ENCODE assay signal across 8 cellular contexts in the genomic region with DNA sequence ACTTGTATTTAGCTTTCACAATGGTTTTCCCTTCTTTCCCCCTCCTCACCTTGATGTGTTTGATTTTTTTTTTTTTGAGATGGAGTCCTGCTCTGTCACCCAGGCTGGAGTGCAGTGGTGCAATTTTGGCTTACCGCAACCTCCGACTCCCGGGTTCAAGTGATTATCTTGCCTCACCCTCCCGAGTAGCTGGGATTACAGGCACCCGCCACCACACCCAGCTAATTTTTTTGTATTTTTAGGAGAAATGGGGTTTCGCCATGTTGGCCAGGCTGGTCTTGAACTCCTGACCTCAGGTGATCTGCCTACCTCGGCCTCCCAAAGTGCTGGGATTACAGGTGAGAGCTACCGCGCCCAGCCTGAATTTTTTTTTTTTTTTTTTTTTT. TPM values are rescaled to one million over a fixed set of nuclear protein-coding genes. Genes with fewer than 3 reads are reported as not detected.
A peak's percentile ranks its signal among the peaks of the same experiment; 100 is the strongest.
DNase-seq lines count a peak whose midpoint lies in the region; ATAC-seq, FAIRE-seq and TF ChIP-seq lines count a peak whose summit lies in the region.
"Not testable (repeated sequence)": the region's sequence is repeated elsewhere in the genome, so short reads cannot be mapped to it uniquely, and the experiment has no call there.

No MANE protein-coding gene starts in this region.

- H3K4me1 ChIP-seq in HEK293 (ENCODE audit: control insufficient read depth, insufficient read depth, low read length): peaks cover 21% of the 10 kb centered on the region; the same call in 1 of the 2 replicates
- not testable (repeated sequence) for H3K4me1 ChIP-seq in colonic mucosa
- peaks cover 99% of the 10 kb centered on the region for H3K4me1 ChIP-seq in HepG2 (ENCODE audit: insufficient read depth, low read length)
- H3K4me1 ChIP-seq in mucosa of stomach (ENCODE audit: control insufficient read depth, insufficient read depth, low read length): peaks cover 34% of the 10 kb centered on the region
- H3K4me1 ChIP-seq in osteoblast (ENCODE audit: insufficient read depth, low read length): peaks cover 20% of the 10 kb centered on the region
- peaks cover 44 to 85% (median 63%) of the 10 kb centered on the region in 4 donors for H3K4me1 ChIP-seq in stomach

- not testable (repeated sequence) for H3K9me3 ChIP-seq in HEK293 (ENCODE audit: control insufficient read depth, insufficient read depth, low read depth, low read length); colonic mucosa; HepG2 (ENCODE audit: low read length); mucosa of stomach (ENCODE audit: control insufficient read depth, low read length); osteoblast (ENCODE audit: low read depth, low read length); stomach

- not testable (repeated sequence) for TF ChIP-seq POLR2A in HepG2 (IDR thresholded peaks at IDR 0.05; ENCODE audit: insufficient read depth in 1 of 2, low read depth in 2 of 2, low read length in 2 of 2); stomach (IDR thresholded peaks at IDR 0.05)

- H3K79me2 ChIP-seq in HepG2 (ENCODE audit: insufficient read depth, low read length): peaks cover 99% of the 10 kb centered on the region
- peaks cover 89% of the 10 kb centered on the region for H3K79me2 ChIP-seq in osteoblast (ENCODE audit: insufficient read depth, low read length)

- CTCF ChIA-PET in HEK293 (lab: Yijun Ruan, JAX): interaction anchor here (1.0 to 1.1 kb wide), 2 partner anchors 90 to 387 kb away, joined by 3 read pairs; no protein-coding TSS in a partner anchor
- CTCF ChIA-PET in HepG2 (lab: Yijun Ruan, JAX; ENCODE audit: low intra/inter-chr PET ratio, low total read pairs): not testable (repeated sequence)

- WGBS in HepG2 (ENCODE audit: low lambda C conversion rate): 27% methylated on average over 9 of the region's 9 CpGs
- 30 to 67% (median 53%) methylated on average over 9 of the region's 9 CpGs for WGBS in stomach, 5 donors

- not testable (repeated sequence) for ATAC-seq in HepG2

- H3K27ac ChIP-seq in 22Rv1 (peak overlapping the region; percentile 39; the same call in 1 of the 2 replicates), VCaP (peak overlapping the region; percentile 63), colonic mucosa (peak overlapping the region; percentile 15), HepG2 (ENCODE audit: extremely low read length, insufficient read depth, low read length) (peak overlapping the region; percentile 84), stomach (peak overlapping the region; percentile 54 to 82 (median 70))
- not testable (repeated sequence) for H3K27ac ChIP-seq in HEK293 (ENCODE audit: extremely low read depth, low read depth, low read length); osteoblast (ENCODE audit: low read depth, low read length)

- not testable (repeated sequence) for H3K27me3 ChIP-seq in colonic mucosa; HepG2 (ENCODE audit: control insufficient read depth in 1 of 2, insufficient read depth in 2 of 2, low read length in 2 of 2); mucosa of stomach (ENCODE audit: control insufficient read depth, insufficient read depth, low read length); osteoblast (ENCODE audit: insufficient read depth, low read length); stomach

- in situ Hi-C loops in HepG2 (cut with HindIII; ENCODE audit: extremely low pct_ligation_motif_present, low pct_unique_long_range_greater_than_20kb): not testable (repeated sequence)

- not testable (repeated sequence) for TF ChIP-seq CTCF in 22Rv1 (IDR thresholded peaks at IDR 0.05); HEK293 (tag by site-specific recombination; IDR thresholded peaks at IDR 0.05); VCaP (conservative IDR thresholded peaks at IDR 0.05); colonic mucosa (IDR thresholded peaks at IDR 0.05); HepG2 (CRISPR knock-in tag; IDR thresholded peaks at IDR 0.05); osteoblast (IDR thresholded peaks at IDR 0.05; ENCODE audit: extremely low read depth, low read depth, low read length); stomach (IDR thresholded peaks at IDR 0.05)

- BruUV-seq in HepG2 (replicated peaks; lab: Mats Ljungman, UMichigan): not testable (repeated sequence)

- not testable (repeated sequence) for H2AFZ ChIP-seq in HepG2 (ENCODE audit: low read length); osteoblast (ENCODE audit: low read length)

- POLR2A ChIA-PET in HEK293 (lab: Yijun Ruan, JAX) (interaction anchor here (1.3 kb wide), 1 partner anchor 10 kb away, joined by 3 read pairs; no protein-coding TSS in a partner anchor), HepG2 (lab: Yijun Ruan, JAX) (interaction anchor here (0.6 to 2.3 kb wide), 4 partner anchors 9 to 1567 kb away, joined by 3 to 23 read pairs (median 10); a partner anchor contains a TSS)

- not testable (repeated sequence) for H3K36me3 ChIP-seq in HEK293 (ENCODE audit: control insufficient read depth in 2 of 2, insufficient read depth in 1 of 2, low read length in 2 of 2); colonic mucosa; HepG2 (replicated peaks in 1 of 2; ENCODE audit: control insufficient read depth in 1 of 2, insufficient read depth in 2 of 2, low read length in 2 of 2); mucosa of stomach (ENCODE audit: control insufficient read depth, insufficient read depth, low read length); osteoblast (ENCODE audit: insufficient read depth, low read length); stomach

- not testable (repeated sequence) for DNase-seq in colonic mucosa; HepG2 (ENCODE audit: low spot score); osteoblast (ENCODE audit: insufficient read length, low spot score, missing footprints); stomach

- H3K4me2 ChIP-seq in HepG2 (ENCODE audit: low read depth, low read length): peak overlapping the region; percentile 70
- peak overlapping the region; percentile 37 for H3K4me2 ChIP-seq in osteoblast (ENCODE audit: insufficient read depth, low read length)

- H4K20me1 ChIP-seq in HepG2 (ENCODE audit: insufficient read depth, low read length): peaks cover 49% of the 10 kb centered on the region
- H4K20me1 ChIP-seq in osteoblast (ENCODE audit: insufficient read depth, low read length): peaks cover 48% of the 10 kb centered on the region

- intact Hi-C loops in colonic mucosa (cut with DNase I); stomach (cut with DNase I; ENCODE audit: low total_unique reads): not testable (repeated sequence)
- intact Hi-C loops in HepG2 (cut with micrococcal nuclease; ENCODE audit: unreplicated experiment): loop anchor here (2.0 kb wide), 1 partner anchor 42 kb away; no protein-coding TSS in a partner anchor

- H3K9ac ChIP-seq in colonic mucosa (ENCODE audit: low read depth in 2 of 2, low read length in 2 of 2): not testable (repeated sequence)
- H3K9ac ChIP-seq in HepG2 (ENCODE audit: insufficient read depth, low read depth, low read length): peak overlapping the region; percentile 65
- peak overlapping the region; percentile 4 for H3K9ac ChIP-seq in mucosa of stomach (ENCODE audit: low read length)

- not testable (repeated sequence) for TF ChIP-seq RAD21 in HepG2 (CRISPR knock-in tag; IDR thresholded peaks at IDR 0.05)

- not testable (repeated sequence) for TF ChIP-seq EP300 in HepG2 (IDR thresholded peaks at IDR 0.05; ENCODE audit: low read depth in 2 of 2, low read length in 2 of 2); HepG2 (CRISPR knock-in tag; IDR thresholded peaks at IDR 0.05; ENCODE audit: borderline replicate concordance); stomach (IDR thresholded peaks at IDR 0.05)

- not testable (repeated sequence) for H3K4me3 ChIP-seq in HEK293 (ENCODE audit: low read depth, low read length); colonic mucosa; mucosa of stomach (ENCODE audit: low read length); osteoblast (ENCODE audit: insufficient read depth, low read length)
- peak overlapping the region; percentile 34 to 53 (median 48); a peak in 5 of 6 replicates for H3K4me3 ChIP-seq in HepG2 (replicated peaks in 1 of 3; ENCODE audit: insufficient read depth in 1 of 3, low read depth in 2 of 3, low read length in 3 of 3)
- H3K4me3 ChIP-seq in stomach: peak overlapping the region in 3 of 4 donors; percentile 1 to 21 (median 10)

- FAIRE-seq in HepG2 (lab: Jason Lieb, UNC): not testable (repeated sequence)

RNA-seq across cellular contexts. Expression of a gene that starts 8.3 kb away (rescaled TPM):
- total RNA-seq in colonic mucosa: 100 to 1,000 TPM in 1 of 2 donors, 10 to 100 TPM in 1; 99.2 to 100 TPM
- 166 and 190 TPM in 2 replicates for total RNA-seq in HepG2 (2016; rRNA removed; fragmentation: Illumina TruSeq; extraction: Trizol)
- total RNA-seq in HepG2 (2016; cell fraction: cytosol; rRNA removed; fragmentation: Illumina TruSeq; extraction: Trizol; ENCODE audit: low read depth): 66.2 and 84.8 TPM in 2 replicates
- 168 and 184 TPM in 2 replicates for total RNA-seq in HepG2 (2016; cell fraction: insoluble cytoplasmic fraction; rRNA removed; fragmentation: Illumina TruSeq; extraction: Trizol)
- total RNA-seq in HepG2 (2016; cell fraction: membrane; rRNA removed; fragmentation: Illumina TruSeq; extraction: Trizol): 66.9 and 77.6 TPM in 2 replicates
- total RNA-seq in HepG2 (2016; cell fraction: nucleus; rRNA removed; fragmentation: Illumina TruSeq; extraction: Trizol): 154 and 164 TPM in 2 replicates
- polyA plus RNA-seq in HepG2 (2011; rRNA removed): 22.4 and 27.5 TPM in 2 replicates
- 8.7 and 15.2 TPM in 2 replicates for polyA plus RNA-seq in HepG2 (2011; cell fraction: cytosol; rRNA removed)
- polyA plus RNA-seq in HepG2 (2011; cell fraction: nucleus; rRNA removed): 24.3 and 26.2 TPM in 2 replicates
- 41.7 and 57.2 TPM in 2 replicates for polyA plus RNA-seq in HepG2 (2012)
- polyA plus RNA-seq in HepG2 (2016; cell fraction: cytosol; fragmentation: Illumina TruSeq; extraction: Trizol; ENCODE audit: low read depth): 8.6 and 8.9 TPM in 2 replicates
- polyA plus RNA-seq in HepG2 (2016; cell fraction: insoluble cytoplasmic fraction; fragmentation: Illumina TruSeq; extraction: Trizol; ENCODE audit: low read depth): 123 and 132 TPM in 2 replicates
- polyA plus RNA-seq in HepG2 (2016; cell fraction: membrane; fragmentation: Illumina TruSeq; extraction: Trizol; ENCODE audit: low read depth): 19.5 and 20.3 TPM in 2 replicates
- 156 TPM in 2 replicates for polyA plus RNA-seq in HepG2 (2016; cell fraction: nucleus; fragmentation: Illumina TruSeq; extraction: Trizol; ENCODE audit: insufficient read depth, low read depth)
- polyA minus RNA-seq in HepG2 (2011; rRNA and poly(A)+ RNA removed; ENCODE audit: low replicate concordance): 16.6 and 17.0 TPM in 2 replicates
- polyA minus RNA-seq in HepG2 (2011; cell fraction: cytosol; rRNA and poly(A)+ RNA removed): 39.1 and 39.2 TPM in 2 replicates
- 124 and 125 TPM in 2 replicates for polyA minus RNA-seq in HepG2 (2011; cell fraction: nucleus; rRNA and poly(A)+ RNA removed)
- 30.1 and 30.4 TPM in 2 replicates for total RNA-seq in osteoblast
- total RNA-seq in stomach: 100 to 1,000 TPM in 1 of 5 donors, 10 to 100 TPM in 3, 1 to 10 TPM in 1; 8.8 to 124 (median 34.8) TPM
- polyA plus RNA-seq in stomach: 10 to 100 TPM; 15.9 to 20.0 (median 16.9) TPM
